In the genomic region with DNA sequence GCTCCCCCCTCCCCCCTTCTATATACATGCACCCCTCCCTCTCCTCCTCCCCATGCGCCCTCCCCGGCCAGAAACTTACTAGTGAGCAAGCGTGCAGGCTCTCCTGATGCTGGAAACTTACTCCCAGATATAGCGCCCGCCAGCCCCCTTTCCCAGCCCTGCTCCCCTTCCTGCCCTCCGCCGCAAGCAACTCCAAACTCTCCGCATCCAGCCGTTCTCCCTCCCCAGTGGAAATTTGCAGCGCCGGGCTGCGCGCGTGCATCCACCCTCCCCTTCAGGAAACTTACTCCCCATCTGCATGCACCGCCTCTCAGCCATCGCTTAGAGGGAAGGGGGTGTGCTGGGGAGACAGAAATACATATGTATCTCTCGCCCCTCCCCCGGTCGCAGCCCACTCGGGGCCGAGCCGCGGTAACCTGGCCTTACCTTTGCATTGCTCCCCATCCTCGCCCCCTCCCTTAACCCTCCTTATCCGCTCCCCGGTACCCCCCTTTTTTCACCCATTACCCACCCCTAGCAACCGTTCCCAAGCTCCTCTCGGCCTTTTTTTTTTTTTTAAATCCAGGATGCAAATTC, we compare ENCODE assay signal across 8 cellular contexts. TPM values are rescaled to one million over a fixed set of nuclear protein-coding genes. Genes with fewer than 3 reads are reported as not detected.
DNase-seq lines count a peak whose midpoint lies in the region; ATAC-seq, FAIRE-seq and TF ChIP-seq lines count a peak whose summit lies in the region.

A gene with protein sequence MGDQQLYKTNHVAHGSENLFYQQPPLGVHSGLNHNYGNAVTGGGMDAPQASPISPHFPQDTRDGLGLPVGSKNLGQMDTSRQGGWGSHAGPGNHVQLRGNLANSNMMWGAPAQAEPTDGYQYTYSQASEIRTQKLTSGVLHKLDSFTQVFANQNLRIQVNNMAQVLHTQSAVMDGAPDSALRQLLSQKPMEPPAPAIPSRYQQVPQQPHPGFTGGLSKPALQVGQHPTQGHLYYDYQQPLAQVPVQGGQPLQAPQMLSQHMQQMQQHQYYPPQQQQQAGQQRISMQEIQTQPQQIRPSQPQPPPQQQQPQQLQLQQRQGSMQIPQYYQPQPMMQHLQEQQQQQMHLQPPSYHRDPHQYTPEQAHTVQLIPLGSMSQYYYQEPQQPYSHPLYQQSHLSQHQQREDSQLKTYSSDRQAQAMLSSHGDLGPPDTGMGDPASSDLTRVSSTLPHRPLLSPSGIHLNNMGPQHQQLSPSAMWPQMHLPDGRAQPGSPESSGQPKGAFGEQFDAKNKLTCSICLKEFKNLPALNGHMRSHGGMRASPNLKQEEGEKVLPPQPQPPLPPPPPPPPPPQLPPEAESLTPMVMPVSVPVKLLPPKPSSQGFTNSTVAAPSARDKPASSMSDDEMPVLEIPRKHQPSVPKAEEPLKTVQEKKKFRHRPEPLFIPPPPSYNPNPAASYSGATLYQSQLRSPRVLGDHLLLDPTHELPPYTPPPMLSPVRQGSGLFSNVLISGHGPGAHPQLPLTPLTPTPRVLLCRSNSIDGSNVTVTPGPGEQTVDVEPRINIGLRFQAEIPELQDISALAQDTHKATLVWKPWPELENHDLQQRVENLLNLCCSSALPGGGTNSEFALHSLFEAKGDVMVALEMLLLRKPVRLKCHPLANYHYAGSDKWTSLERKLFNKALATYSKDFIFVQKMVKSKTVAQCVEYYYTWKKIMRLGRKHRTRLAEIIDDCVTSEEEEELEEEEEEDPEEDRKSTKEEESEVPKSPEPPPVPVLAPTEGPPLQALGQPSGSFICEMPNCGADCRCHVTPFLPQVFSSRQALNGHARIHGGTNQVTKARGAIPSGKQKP (N-terminal part only) (minus strand): TSS at position 332 of the 576 bp plus-strand sequence. CDS start 182,336 bp downstream, outside the sequence.

- peaks cover 5% of the 10 kb centered on the region for H3K27me3 Mint-ChIP-seq in activated B cell treated with CpG ODN at 0.5 μM for 24 hours

- H3K9me3 Mint-ChIP-seq in activated B cell treated with CpG ODN at 0.5 μM for 24 hours, result no peaks in the 10 kb centered on the region

- no peak for FAIRE-seq in D721Med (lab: Jason Lieb, UNC)

- H3K4me3 Mint-ChIP-seq in activated B cell treated with CpG ODN at 0.5 μM for 24 hours, result peak within 1 kb of the TSS; percentile 94

- ATAC-seq in HG02798 (IDR thresholded peaks at IDR 0.05; ENCODE audit: poor library complexity, unreplicated experiment) (peak; percentile 37), activated B cell treated with CpG ODN at 0.5 μM for 24 hours (ENCODE audit: low read depth) (peak; percentile 44), left colon (peak; percentile 43), GM18498 (IDR thresholded peaks at IDR 0.05; ENCODE audit: unreplicated experiment) (no peak)

- H3K27ac ChIP-seq in cingulate gyrus (ENCODE audit: low read depth, low read length), result peak within 1 kb of the TSS; percentile 77

- TF ChIP-seq CTCF in D721Med (IDR thresholded peaks at IDR 0.05; ENCODE audit: insufficient read depth, missing control alignments), result no peak
- no peak for TF ChIP-seq CTCF in activated B cell treated with CpG ODN at 0.5 μM for 24 hours (IDR thresholded peaks at IDR 0.05)

- peaks cover 4% of the 10 kb centered on the region for H3K36me3 Mint-ChIP-seq in activated B cell treated with CpG ODN at 0.5 μM for 24 hours (ENCODE audit: low read depth)

- intact Hi-C loops in activated B cell treated with CpG ODN at 0.5 μM for 24 hours (cut with micrococcal nuclease), result loop anchor here (1.0 to 5.0 kb wide), 3 partner anchors 71 to 139 kb away; no protein-coding TSS in a partner anchor
- intact Hi-C loops in left colon (cut with DNase I, micrococcal nuclease), result no loop called here

- CTCF ChIA-PET in activated B cell treated with CpG ODN at 0.5 μM for 24 hours (lab: Charles Lee), result interaction anchor here (1.5 to 3.4 kb wide), 2 partner anchors 80 to 96 kb away, joined by 6 to 9 read pairs; no protein-coding TSS in a partner anchor

- peak within 1 kb of the TSS; percentile 69 for H3K27ac Mint-ChIP-seq in activated B cell treated with CpG ODN at 0.5 μM for 24 hours

- POLR2A ChIA-PET in activated B cell treated with CpG ODN at 0.5 μM for 24 hours (lab: Charles Lee), result interaction anchor here (0.6 to 2.2 kb wide), 6 partner anchors 10 to 1811 kb away, joined by 3 to 10 read pairs (median 6); no protein-coding TSS in a partner anchor

- peak; percentile 42 for DNase-seq in D721Med (ENCODE audit: insufficient read length, low spot score)
- peak; percentile 51 for DNase-seq in NCI-H226
- DNase-seq in activated B cell treated with CpG ODN at 0.5 μM for 24 hours, result peak; percentile 26
- DNase-seq in left colon, result peak; percentile 69 to 72
- peak; percentile 28 for DNase-seq in stimulated activated CD4-positive, alpha-beta T cell treated with anti-CD3 and anti-CD28 coated beads, Interleukin-2, amount 100 ng/mL, for 4 hours (ENCODE audit: low read depth)

- peaks cover 35% of the 10 kb centered on the region for H3K4me1 Mint-ChIP-seq in activated B cell treated with CpG ODN at 0.5 μM for 24 hours

RNA-seq across cellular contexts. Expression of the gene that starts here (rescaled TPM):
- total RNA-seq in activated B cell treated with CpG ODN at 0.5 μM for 24 hours (3.3 and 4.1 TPM in 2 replicates), left colon (1 to 10 TPM; 2.3 to 4.0 TPM)
